ENCODE assay signal across 8 cellular contexts in the genomic region with DNA sequence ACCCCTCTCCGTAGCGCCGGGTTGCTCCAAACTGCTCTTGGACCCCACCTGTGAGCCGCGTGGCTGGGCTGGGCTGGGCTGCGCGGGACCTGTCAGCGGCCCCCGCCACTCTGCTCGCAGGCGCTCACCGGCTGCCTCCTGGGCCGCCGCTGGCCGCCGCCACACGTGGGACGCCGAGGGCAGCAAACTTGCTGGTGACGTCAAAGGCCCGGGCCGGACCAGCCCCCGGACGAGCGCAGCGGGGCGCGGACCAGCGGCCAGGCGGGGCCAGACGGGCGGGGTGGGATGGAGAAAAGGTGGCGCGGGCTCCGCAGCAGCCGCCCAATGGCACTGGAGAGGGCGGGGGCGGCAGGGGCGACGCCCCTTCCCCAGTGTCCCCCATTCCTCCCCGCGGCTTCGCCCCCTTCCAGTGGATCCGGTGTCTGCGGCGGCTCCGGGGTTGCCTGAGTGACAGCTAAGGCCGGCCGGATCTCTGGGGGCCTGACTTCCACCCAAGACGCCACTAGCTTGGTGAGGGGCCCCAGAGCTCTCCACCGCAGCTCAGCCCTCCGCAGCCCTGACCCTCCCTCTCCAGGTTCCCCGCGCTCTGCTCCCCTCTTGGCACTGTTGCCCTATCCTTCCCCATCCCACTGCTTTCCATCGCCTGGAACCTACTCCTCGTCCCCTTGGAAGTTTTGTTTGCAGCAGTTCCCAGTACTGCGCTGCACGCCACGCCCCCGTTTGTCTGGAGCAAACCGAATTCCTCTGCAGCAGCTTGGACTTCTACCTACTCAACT.
A peak's percentile ranks its signal among the peaks of the same experiment; 100 is the strongest.
DNase-seq lines count a peak whose midpoint lies in the region; ATAC-seq and TF ChIP-seq lines count a peak whose summit lies in the region.

TSS of gene HS3ST3A1 (minus strand) at position 154 of the 776 bp plus-strand sequence. CDS start 800 bp downstream, outside the sequence.

- CTCF ChIA-PET in HEK293T (lab: Yijun Ruan, JAX): no interaction called here

- POLR2A ChIA-PET in HEK293T (lab: Yijun Ruan, JAX): interaction anchor here (1.2 kb wide), 1 partner anchor 699 kb away, joined by 6 read pairs; the partner anchor contains the start of gene HS3ST3B1

- DNase-seq in HEK293T (ENCODE audit: extremely low spot score): peak; percentile 79
- peak; percentile 90 to 96 for DNase-seq in foreskin fibroblast
- DNase-seq in NCI-H524 treated with DMSO at 0.1 percent for 48 hours (lab: John Stamatoyannopoulos, UW): no peak
- DNase-seq in NCI-H446 (lab: John Stamatoyannopoulos, UW): no peak
- DNase-seq in cerebellar cortex (ENCODE audit: low spot score): no peak

- H2AFZ ChIP-seq in neuron (ENCODE audit: low read depth, low read length): peak within 1 kb of the TSS; percentile 28

- ATAC-seq in GM21786 (IDR thresholded peaks at IDR 0.05; ENCODE audit: unreplicated experiment): no peak

- no peaks in the 10 kb centered on the region for H3K27me3 ChIP-seq in neuron (ENCODE audit: insufficient read depth, low read length)

- H3K36me3 ChIP-seq in neuron (ENCODE audit: insufficient read depth, low read length): no peaks in the 10 kb centered on the region

- peak within 1 kb of the TSS; percentile 89 for H3K4me3 ChIP-seq in WI38 (ENCODE audit: low read depth, low read length)
- peak within 1 kb of the TSS; percentile 80 to 94 for H3K4me3 ChIP-seq in foreskin fibroblast (ENCODE audit: low read depth in 1 of 2, low read length in 2 of 2)
- peak within 1 kb of the TSS; percentile 64 for H3K4me3 ChIP-seq in neuron (ENCODE audit: low read length)

- H3K4me1 ChIP-seq in neuron (ENCODE audit: insufficient read depth, low read length): peaks cover 16% of the 10 kb centered on the region

- peaks cover 2% of the 10 kb centered on the region for H3K9me3 ChIP-seq in neuron (ENCODE audit: low read length)

- TF ChIP-seq CTCF in WI38 (IDR thresholded peaks at IDR 0.05; ENCODE audit: low read depth, low read length) (no peak), foreskin fibroblast (IDR thresholded peaks at IDR 0.05; ENCODE audit: low read depth, low read length) (no peak)

TF ChIP-seq in HEK293T, 16 proteins besides CTCF, POLR2A, EP300 and RAD21:
- TF ChIP-seq, protein P1, sequence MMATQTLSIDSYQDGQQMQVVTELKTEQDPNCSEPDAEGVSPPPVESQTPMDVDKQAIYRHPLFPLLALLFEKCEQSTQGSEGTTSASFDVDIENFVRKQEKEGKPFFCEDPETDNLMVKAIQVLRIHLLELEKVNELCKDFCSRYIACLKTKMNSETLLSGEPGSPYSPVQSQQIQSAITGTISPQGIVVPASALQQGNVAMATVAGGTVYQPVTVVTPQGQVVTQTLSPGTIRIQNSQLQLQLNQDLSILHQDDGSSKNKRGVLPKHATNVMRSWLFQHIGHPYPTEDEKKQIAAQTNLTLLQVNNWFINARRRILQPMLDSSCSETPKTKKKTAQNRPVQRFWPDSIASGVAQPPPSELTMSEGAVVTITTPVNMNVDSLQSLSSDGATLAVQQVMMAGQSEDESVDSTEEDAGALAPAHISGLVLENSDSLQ (IDR thresholded peaks at IDR 0.05): peak; percentile 95
- TF ChIP-seq ELF4 (IDR thresholded peaks at IDR 0.05) (no peak), BHLHE40 (IDR thresholded peaks at IDR 0.05; ENCODE audit: borderline replicate concordance) (no peak), ZNF384 (IDR thresholded peaks at IDR 0.05) (no peak), LEF1 (IDR thresholded peaks at IDR 0.05; ENCODE audit: borderline replicate concordance) (no peak), SUZ12 (IDR thresholded peaks at IDR 0.05) (no peak), FOXA1 (IDR thresholded peaks at IDR 0.05) (no peak), HDGF (IDR thresholded peaks at IDR 0.05; ENCODE audit: borderline replicate concordance) (no peak), L3MBTL2 (conservative IDR thresholded peaks at IDR 0.05) (no peak), SP1 (IDR thresholded peaks at IDR 0.05) (no peak), FOXK2 (IDR thresholded peaks at IDR 0.05) (no peak), ARNT (IDR thresholded peaks at IDR 0.05) (no peak), CTBP1 (IDR thresholded peaks at IDR 0.05; ENCODE audit: borderline replicate concordance) (peak; percentile 11; the same call in 1 of the 2 replicates), NFRKB (IDR thresholded peaks at IDR 0.05) (no peak)

Comparison
In these comparisons a context has a peak if more than half of its experiments do, and no peak if none do; other contexts are left out.
1. DNase-seq: peak in HEK293T (single experiment) and foreskin fibroblast (2 of 2); none in NCI-H524 treated with DMSO at 0.1 percent for 48 hours (single experiment), NCI-H446 (0 of 2) and cerebellar cortex (single experiment).
2. Peak in every context shown above with its lines, with median percentiles within 50 percentile points of each other: H3K4me3 ChIP-seq.